In genomic region chr7:45592230-45592991, GRCh38 we compare ENCODE assay signal across 18 cellular contexts. TPM values are rescaled to one million over a fixed set of nuclear protein-coding genes. Genes with fewer than 3 reads are reported as not detected.
DNase-seq lines count a peak whose midpoint lies in the region; FAIRE-seq and TF ChIP-seq lines count a peak whose summit lies in the region.
"Had no signal": no experiment of that assay in that cellular context is flagged by ENCODE, and none has a peak within 500 bp of the region (broad histone marks: within the 10 kb centered on the region; RNA-seq: fewer than 3 reads in every experiment).

No MANE protein-coding gene starts in this region.

- no CpG with 5 or more reads among the region's 24 CpGs for WGBS in H9 (ENCODE audit: extremely low coverage, insufficient read length, low lambda C conversion rate)
- WGBS in neuronal stem cell (ENCODE audit: extremely low coverage in 2 of 2, insufficient read length in 2 of 2, insufficient replicate concordance in 1 of 2), 2 donors, result no CpG with 5 or more reads among the region's 24 CpGs

- no peak overlapping the region for H4K5ac ChIP-seq in H9 (ENCODE audit: insufficient read length, low read depth, low read length)

- H3K36me3 Mint-ChIP-seq in H9 (ENCODE audit: insufficient read depth in 1 of 3, low read depth in 3 of 3) (peaks cover 0 to 2% (median 0%) of the 10 kb centered on the region in 3 experiments; a peak in 1 of 7 replicates), glutamatergic neuron (ENCODE audit: unreplicated experiment) (no peaks in the 10 kb centered on the region)

- H3K23ac ChIP-seq in H9 (ENCODE audit: insufficient read length, low read depth, low read length) (no peak overlapping the region), neuronal stem cell (ENCODE audit: low read depth, low read length, poor library complexity) (peak overlapping the region; percentile 47)

- H3K27me3 Mint-ChIP-seq in H9 (ENCODE audit: low read depth), result no peaks in the 10 kb centered on the region
- H3K27me3 Mint-ChIP-seq in glutamatergic neuron (ENCODE audit: unreplicated experiment), result peaks cover 6% of the 10 kb centered on the region

- H3K9me3 ChIP-seq in H9 (ENCODE audit: control insufficient read depth, low read depth, low read length) (no peaks in the 10 kb centered on the region), neuronal stem cell (replicated peaks in 1 of 2; ENCODE audit: control insufficient read depth in 2 of 2, insufficient read depth in 1 of 2, low read depth in 1 of 2, low read length in 2 of 2) (peaks cover 0 to 2% of the 10 kb centered on the region in 2 donors)

- H3K4me3 Mint-ChIP-seq in H9 (no peak overlapping the region), glutamatergic neuron (ENCODE audit: unreplicated experiment) (no peak overlapping the region)
- H3K4me3 Mint-ChIP-seq: B cell; CD4-positive, alpha-beta T cell had no signal

- peaks cover 0 to 2% of the 10 kb centered on the region in 2 donors for H3K36me3 ChIP-seq in neuronal stem cell (replicated peaks in 1 of 2; ENCODE audit: control insufficient read depth in 2 of 2, insufficient read depth in 2 of 2, low read length in 2 of 2)

- H3K27me3 ChIP-seq in H9 (ENCODE audit: insufficient read depth, low read length) (no peaks in the 10 kb centered on the region), neuronal stem cell (ENCODE audit: control insufficient read depth in 3 of 3, insufficient read depth in 3 of 3, low read depth in 1 of 3, low read length in 3 of 3) (no peaks in the 10 kb centered on the region)

- TF ChIP-seq CTCF in H9 (conservative IDR thresholded peaks at IDR 0.05) (no peak), glutamatergic neuron (IDR thresholded peaks at IDR 0.05; ENCODE audit: partially characterized antibody, unreplicated experiment) (no peak)

- H3K27ac ChIP-seq in H9 (ENCODE audit: insufficient read length, low read depth, low read length) (no peak overlapping the region), neuronal stem cell (replicated peaks; ENCODE audit: low read length) (no peak overlapping the region)

- H3K9ac ChIP-seq in H9 (ENCODE audit: extremely low read depth, insufficient read length, low read length) (no peak overlapping the region), neuronal stem cell (ENCODE audit: low read depth, low read length, poor library complexity) (no peak overlapping the region)

- no peak overlapping the region for H3K4ac ChIP-seq in H9 (ENCODE audit: low read depth, low read length)
- no peak overlapping the region for H3K4ac ChIP-seq in neuronal stem cell (ENCODE audit: low read length)

- FAIRE-seq in GM19239 (lab: Jason Lieb, UNC), result no peak
- FAIRE-seq: G401.6, GM12891 had no signal

- no peaks in the 10 kb centered on the region for H4K20me1 ChIP-seq in H9 (ENCODE audit: control insufficient read depth, insufficient read depth, insufficient read length)

- H3K79me2 ChIP-seq in H9 (ENCODE audit: insufficient read depth, low read length), result peaks cover 2% of the 10 kb centered on the region; the same call in 1 of the 2 replicates

- H3K14ac ChIP-seq in H9 (ENCODE audit: insufficient read depth, low read length) (no peak overlapping the region), neuronal stem cell (ENCODE audit: low read length) (no peak overlapping the region)

- H3K79me1 ChIP-seq in H9 (ENCODE audit: insufficient read depth, low read depth, low read length, poor library complexity, severe bottlenecking), result no peaks in the 10 kb centered on the region
- peaks cover 5% of the 10 kb centered on the region for H3K79me1 ChIP-seq in neuronal stem cell (ENCODE audit: low read depth, low read length)

- no peak overlapping the region for H3K4me3 ChIP-seq in neuronal stem cell (ENCODE audit: low read length in 2 of 2)

- H2BK120ac ChIP-seq in H9 (ENCODE audit: low read depth, low read length, poor library complexity, severe bottlenecking) (no peak overlapping the region), neuronal stem cell (ENCODE audit: low read depth, low read length) (no peak overlapping the region)

- H2BK5ac ChIP-seq in H9 (ENCODE audit: insufficient read length, low read length), result no peak overlapping the region
- no peak overlapping the region for H2BK5ac ChIP-seq in neuronal stem cell (ENCODE audit: low read length)

- H2AFZ ChIP-seq in H9 (ENCODE audit: low read length) (no peak overlapping the region), neuronal stem cell (ENCODE audit: low read length) (no peak overlapping the region)

- H2BK20ac ChIP-seq in H9 (ENCODE audit: low read depth, low read length, poor library complexity, severe bottlenecking), result no peak overlapping the region

- DNase-seq in H9 (peak; percentile 20), SK-N-DZ (ENCODE audit: low spot score) (peak; percentile 29), glutamatergic neuron (no peak), neuronal stem cell (ENCODE audit: low spot score) (no peak), amniotic stem cell (lab: John Stamatoyannopoulos, UW) (no peak), GM19239 (ENCODE audit: insufficient read length, low spot score) (no peak), iPS-NIHi11 (ENCODE audit: low spot score) (no peak), NCI-H2196 treated with DMSO at 0.1 percent for 48 hours (lab: John Stamatoyannopoulos, UW; ENCODE audit: unreplicated experiment) (no peak)
- DNase-seq: CD4-positive, alpha-beta T cell; DMS79; KBM-7; NCI-H146; NCI-H345; NCI-H526 treated with DMSO at 0.1 percent for 48 hours; PC-3 had no signal

- H3K23me2 ChIP-seq in H9 (ENCODE audit: insufficient read length, low read depth, low read length, poor library complexity, severe bottlenecking), result no peaks in the 10 kb centered on the region

- H3K18ac ChIP-seq in H9 (ENCODE audit: insufficient read length, low read depth, low read length) (no peak overlapping the region), neuronal stem cell (ENCODE audit: low read length) (no peak overlapping the region)

- H2AK5ac ChIP-seq in H9 (ENCODE audit: insufficient read length, low read length), result no peak overlapping the region
- H2AK5ac ChIP-seq in neuronal stem cell (ENCODE audit: low read depth, low read length), result no peak overlapping the region

- H2BK15ac ChIP-seq in H9 (ENCODE audit: low read depth, low read length) (no peak overlapping the region), neuronal stem cell (ENCODE audit: low read length) (no peak overlapping the region)

- H3K4me2 ChIP-seq in H9 (ENCODE audit: insufficient read depth, insufficient read length, low read length) (no peak overlapping the region), neuronal stem cell (ENCODE audit: insufficient read depth, low read length, poor library complexity, severe bottlenecking) (no peak overlapping the region)

- H3K4me1 Mint-ChIP-seq in H9 (peaks cover 24% of the 10 kb centered on the region in 2 experiments), glutamatergic neuron (ENCODE audit: low read depth, unreplicated experiment) (peaks cover 33% of the 10 kb centered on the region)
- H3K4me1 Mint-ChIP-seq: B cell had no signal

- H4K91ac ChIP-seq in H9 (ENCODE audit: insufficient read length, low read depth, low read length), result no peak overlapping the region
- no peak overlapping the region for H4K91ac ChIP-seq in neuronal stem cell (ENCODE audit: low read depth, low read length, poor library complexity)

- H4K8ac ChIP-seq in H9 (replicated peaks; ENCODE audit: insufficient read length, low read depth, low read length) (no peak overlapping the region), neuronal stem cell (ENCODE audit: low read depth, low read length) (no peak overlapping the region)

- no peak overlapping the region for H3K56ac ChIP-seq in H9 (ENCODE audit: insufficient read length, low read depth, low read length)

- H3T11ph ChIP-seq in H9 (ENCODE audit: low read length), result no peak overlapping the region

- no peak overlapping the region for H2BK12ac ChIP-seq in H9 (ENCODE audit: insufficient read length, low read depth, low read length)
- H2BK12ac ChIP-seq in neuronal stem cell (ENCODE audit: low read length), result no peak overlapping the region

- H3K9me3 Mint-ChIP-seq in H9, result no peaks in the 10 kb centered on the region
- H3K9me3 Mint-ChIP-seq in glutamatergic neuron (ENCODE audit: unreplicated experiment), result peaks cover 8% of the 10 kb centered on the region
- H3K9me3 Mint-ChIP-seq: CD4-positive, alpha-beta T cell had no signal

- H3K27ac Mint-ChIP-seq in H9 (peak overlapping the region in 1 of 3 experiments; percentile 83; a peak in 2 of 7 replicates), glutamatergic neuron (ENCODE audit: unreplicated experiment) (peak overlapping the region; percentile 43)
- H3K27ac Mint-ChIP-seq: B cell; CD4-positive, alpha-beta T cell had no signal

- no peaks in the 10 kb centered on the region for H3K4me1 ChIP-seq in H9 (ENCODE audit: insufficient read depth, low read length)
- H3K4me1 ChIP-seq in neuronal stem cell (ENCODE audit: control insufficient read depth in 2 of 2, insufficient read depth in 1 of 2, low read depth in 1 of 2, low read length in 2 of 2), result peaks cover 0 to 8% of the 10 kb centered on the region in 2 donors

RNA-seq across cellular contexts. Expression of gene ADCY1, which starts 18.2 kb away (rescaled TPM):
- total RNA-seq in H9 (2021) (18.7 and 21.6 TPM in 2 replicates), glutamatergic neuron (ENCODE audit: unreplicated experiment) (51.9 TPM)
- 5.8 and 6.9 TPM in 2 replicates for polyA plus RNA-seq in SK-N-DZ (2014; cell fraction: cytosol; rRNA removed)
- polyA plus RNA-seq in SK-N-DZ (2014; cell fraction: nucleus; rRNA removed), result 4.5 and 6.8 TPM in 2 replicates
- polyA plus RNA-seq in neuronal stem cell (2013, experiment 1 of 2), result 5.1 TPM
- polyA plus RNA-seq in neuronal stem cell (2013, experiment 2 of 2), result 4.8 TPM

Comparison
In these comparisons a context has a peak if more than half of its experiments do, and no peak if none do; other contexts are left out.
1. DNase-seq: peak in H9 (single experiment) and SK-N-DZ (single experiment); none in glutamatergic neuron (single experiment), neuronal stem cell (single experiment), amniotic stem cell (single experiment), GM19239 (single experiment), iPS-NIHi11 (single experiment) and NCI-H2196 treated with DMSO at 0.1 percent for 48 hours (single experiment).